Comparison of ENCODE assay signal across 28 cellular contexts in genomic region chr12:26252946-26253345, GRCh38. TPM values are rescaled to one million over a fixed set of nuclear protein-coding genes. Genes with fewer than 3 reads are reported as not detected.
"Had no signal": no experiment of that assay in that cellular context is flagged by ENCODE, and none has a peak within 500 bp of the region (broad histone marks: within the 10 kb centered on the region; RNA-seq: fewer than 3 reads in every experiment).

No MANE protein-coding gene starts in this region.

- DNase-seq: activated CD4-positive, alpha-beta T cell treated with anti-CD3 and anti-CD28 coated beads for 36 hours; activated CD4-positive, alpha-beta T cell treated with anti-CD3 and anti-CD28 coated beads, Interleukin-2, amount 50 U/mL, for 4 hours; activated CD4-positive, CD25-positive, alpha-beta regulatory T cell; activated CD8-positive, alpha-beta memory T cell treated with anti-CD3 and anti-CD28 coated beads, Interleukin-2, amount 50 U/mL, for 4 hours; activated gamma-delta T cell; activated naive CD4-positive, alpha-beta T cell treated with anti-CD3 and anti-CD28 coated beads, Interleukin-2, amount 50 U/mL, for 16 hours; activated T-cell treated with anti-CD3 and anti-CD28 coated beads, Interleukin-2, amount 50 U/mL, for 1 hour; amniotic stem cell; brain microvascular endothelial cell; caudate nucleus; effector CD4-positive, alpha-beta T cell; esophagus squamous epithelium; glutamatergic neuron; left ventricle myocardium inferior; mammary epithelial cell; posterior cingulate gyrus; right cardiac atrium; spleen; stimulated activated naive CD4-positive, alpha-beta T cell; tibial artery; upper lobe of right lung had no signal

- H3K27me3 ChIP-seq: brain microvascular endothelial cell, esophagus squamous epithelium, spleen, suprapubic skin, tibial artery, upper lobe of right lung had no signal

- H3K27ac Mint-ChIP-seq: activated CD4-positive, alpha-beta T cell treated with anti-CD3 and anti-CD28 coated beads for 36 hours; dendritic cell treated with granulocyte-macrophage colony-stimulating factor and Interleukin-4, amounts not matched to agents 40 ng/mL and 50 ng/mL, for 4 days; nephron had no signal

- H3K27me3 Mint-ChIP-seq: dendritic cell treated with granulocyte-macrophage colony-stimulating factor and Interleukin-4, amounts not matched to agents 40 ng/mL and 50 ng/mL, for 4 days had no signal

- FAIRE-seq: frontal cortex, islet of Langerhans had no signal

- H3K27ac ChIP-seq: brain microvascular endothelial cell, epithelial cell of prostate, esophagus squamous epithelium, left ventricle myocardium inferior, spleen, suprapubic skin, tibial artery, upper lobe of right lung had no signal

- H3K4me3 ChIP-seq: esophagus squamous epithelium, left ventricle myocardium inferior, spleen, suprapubic skin, tibial artery, upper lobe of right lung had no signal

- ATAC-seq: activated CD4-positive, alpha-beta T cell treated with anti-CD3 and anti-CD28 coated beads for 36 hours; upper lobe of right lung had no signal

- H3K4me1 Mint-ChIP-seq: activated CD4-positive, alpha-beta T cell treated with anti-CD3 and anti-CD28 coated beads for 36 hours; nephron had no signal

- H3K4me1 ChIP-seq: esophagus squamous epithelium, left ventricle myocardium inferior, spleen, suprapubic skin, tibial artery, upper lobe of right lung had no signal

- H3K36me3 ChIP-seq: brain microvascular endothelial cell, esophagus squamous epithelium, left ventricle myocardium inferior, spleen, suprapubic skin, tibial artery, upper lobe of right lung had no signal

- H3K9me3 ChIP-seq: suprapubic skin, upper lobe of right lung had no signal

- H3K4me3 Mint-ChIP-seq: activated CD4-positive, alpha-beta T cell treated with anti-CD3 and anti-CD28 coated beads for 36 hours; dendritic cell treated with granulocyte-macrophage colony-stimulating factor and Interleukin-4, amounts not matched to agents 40 ng/mL and 50 ng/mL, for 4 days; nephron had no signal

RNA-seq across cellular contexts. Expression of gene SSPN, which starts 57.6 kb away (rescaled TPM):
- total RNA-seq: activated CD4-positive, alpha-beta T cell treated with anti-CD3 and anti-CD28 coated beads for 36 hours; activated CD8-positive, alpha-beta memory T cell treated with anti-CD3 and anti-CD28 coated beads for 36 hours had no signal
